Comparison of ENCODE assay signal across 21 cellular contexts in genomic region chr22:50503475-50504145, GRCh38. TPM values are rescaled to one million over a fixed set of nuclear protein-coding genes. Genes with fewer than 3 reads are reported as not detected.
A peak's percentile ranks its signal among the peaks of the same experiment; 100 is the strongest.
DNase-seq lines count a peak whose midpoint lies in the region; ATAC-seq and TF ChIP-seq lines count a peak whose summit lies in the region.
"Had no signal": no experiment of that assay in that cellular context is flagged by ENCODE, and none has a peak within 500 bp of the region (broad histone marks: within the 10 kb centered on the region; RNA-seq: fewer than 3 reads in every experiment).

No MANE protein-coding gene starts in this region.

- peak; percentile 38 for DNase-seq in stimulated activated CD4-positive, alpha-beta T cell treated with anti-CD3 and anti-CD28 coated beads, Interleukin-15, amount 100 ng/mL, for 24 hours
- no peak for DNase-seq in stimulated activated CD4-positive, alpha-beta T cell treated with anti-CD3 and anti-CD28 coated beads, Interleukin-2, amount 100 ng/mL, for 48 hours
- peak; percentile 49 for DNase-seq in ecto neural progenitor cell (ENCODE audit: low spot score)
- DNase-seq in esophagus muscularis mucosa (ENCODE audit: extremely low spot score), result no peak
- DNase-seq in activated CD4-positive, CD25-positive, alpha-beta regulatory T cell (lab: John Stamatoyannopoulos, UW), result no peak
- DNase-seq in activated CD4-positive, alpha-beta memory T cell treated with anti-CD3 and anti-CD28 coated beads, Interleukin-2, amount 10 ng/mL, durations not matched to agents 7 days and 5 days, result no peak
- DNase-seq: activated CD4-positive, alpha-beta T cell treated with anti-CD3 and anti-CD28 coated beads, Interleukin-2, amount 50 U/mL, for 1 hour; activated T-cell treated with anti-CD3 and anti-CD28 coated beads, Interleukin-2, amount 50 U/mL, for 1 hour; CD8-positive, alpha-beta memory T cell; dermis blood vessel endothelial cell; NCI-H1436; NCI-H774 had no signal

- peaks cover 29% of the 10 kb centered on the region for H3K79me2 ChIP-seq in Loucy (ENCODE audit: insufficient read depth, low read length)

- TF ChIP-seq EP300 in esophagus muscularis mucosa (IDR thresholded peaks at IDR 0.05), result no peak

- no peak for ATAC-seq in HG02571 (IDR thresholded peaks at IDR 0.05; ENCODE audit: unreplicated experiment)
- ATAC-seq: activated naive CD4-positive, alpha-beta T cell treated with anti-CD3 and anti-CD28 coated beads, Interleukin-2, amount 50 U/mL, for 72 hours had no signal

- no peaks in the 10 kb centered on the region for H4K20me1 ChIP-seq in Loucy (ENCODE audit: insufficient read depth, low read length, poor library complexity, severe bottlenecking)

- peaks cover 12% of the 10 kb centered on the region for H3K4me1 Mint-ChIP-seq in activated CD4-positive, alpha-beta memory T cell treated with anti-CD3 and anti-CD28 coated beads, Interleukin-2, amount 10 ng/mL, durations not matched to agents 7 days and 5 days

- no peaks in the 10 kb centered on the region for H3K9me2 ChIP-seq in Loucy (replicated peaks; ENCODE audit: low read depth, low read length)

- no peak overlapping the region for H3K4me2 ChIP-seq in Loucy (ENCODE audit: low read depth, low read length, poor library complexity, severe bottlenecking)

- no peak overlapping the region for H3K9ac ChIP-seq in Loucy (ENCODE audit: low read depth, low read length, poor library complexity, severe bottlenecking)

- H3K4me1 ChIP-seq in Loucy (ENCODE audit: insufficient read depth, low read length, poor library complexity, severe bottlenecking) (peaks cover 1% of the 10 kb centered on the region), esophagus muscularis mucosa (peaks cover 16 to 31% (median 23%) of the 10 kb centered on the region in 4 donors)

- H3K36me3 ChIP-seq in Loucy (ENCODE audit: insufficient read depth, low read length) (no peaks in the 10 kb centered on the region), esophagus muscularis mucosa (peaks cover 31 to 43% (median 40%) of the 10 kb centered on the region in 4 donors)
- H3K36me3 ChIP-seq: breast epithelium had no signal

- H3K27me3 Mint-ChIP-seq in activated CD4-positive, alpha-beta memory T cell treated with anti-CD3 and anti-CD28 coated beads, Interleukin-2, amount 10 ng/mL, durations not matched to agents 7 days and 5 days, result no peaks in the 10 kb centered on the region
- H3K27me3 Mint-ChIP-seq: CD8-positive, alpha-beta memory T cell; stimulated activated naive CD8-positive, alpha-beta T cell treated with anti-CD3 and anti-CD28 coated beads, Interleukin-15, Interleukin-2, amounts not matched to agents 100 ng/mL and 50 ng/mL, for 24 hours had no signal

- no peak overlapping the region for H2AFZ ChIP-seq in Loucy (ENCODE audit: low read length)

- H3K9me3 Mint-ChIP-seq in activated CD4-positive, alpha-beta memory T cell treated with anti-CD3 and anti-CD28 coated beads, Interleukin-2, amount 10 ng/mL, durations not matched to agents 7 days and 5 days, result no peaks in the 10 kb centered on the region
- H3K9me3 Mint-ChIP-seq: activated naive CD4-positive, alpha-beta T cell treated with anti-CD3 and anti-CD28 coated beads, Interleukin-2, amount 50 U/mL, for 72 hours; CD8-positive, alpha-beta memory T cell; stimulated activated naive CD8-positive, alpha-beta T cell treated with anti-CD3 and anti-CD28 coated beads, Interleukin-15, Interleukin-2, amounts not matched to agents 100 ng/mL and 50 ng/mL, for 24 hours had no signal

- no peak overlapping the region for H3K27ac ChIP-seq in esophagus muscularis mucosa (replicated peaks in 1 of 4)
- H3K27ac ChIP-seq: breast epithelium had no signal

- no peak overlapping the region for H3K27ac Mint-ChIP-seq in activated CD4-positive, alpha-beta memory T cell treated with anti-CD3 and anti-CD28 coated beads, Interleukin-2, amount 10 ng/mL, durations not matched to agents 7 days and 5 days
- H3K27ac Mint-ChIP-seq: activated naive CD4-positive, alpha-beta T cell treated with anti-CD3 and anti-CD28 coated beads, Interleukin-2, amount 50 U/mL, for 72 hours; CD8-positive, alpha-beta memory T cell; stimulated activated naive CD8-positive, alpha-beta T cell treated with anti-CD3 and anti-CD28 coated beads, Interleukin-15, Interleukin-2, amounts not matched to agents 100 ng/mL and 50 ng/mL, for 24 hours had no signal

- H3F3A ChIP-seq in Loucy (ENCODE audit: low read depth), result no peaks in the 10 kb centered on the region

- intact Hi-C loops in esophagus muscularis mucosa (cut with DNase I), result no loop called here

- H3K4me3 Mint-ChIP-seq in activated CD4-positive, alpha-beta memory T cell treated with anti-CD3 and anti-CD28 coated beads, Interleukin-2, amount 10 ng/mL, durations not matched to agents 7 days and 5 days, result no peak overlapping the region
- H3K4me3 Mint-ChIP-seq: CD8-positive, alpha-beta memory T cell; stimulated activated naive CD8-positive, alpha-beta T cell treated with anti-CD3 and anti-CD28 coated beads, Interleukin-15, Interleukin-2, amounts not matched to agents 100 ng/mL and 50 ng/mL, for 24 hours had no signal

- H3K27me3 ChIP-seq in Loucy (ENCODE audit: insufficient read depth, low read length, poor library complexity, severe bottlenecking) (no peaks in the 10 kb centered on the region), esophagus muscularis mucosa (no peaks in the 10 kb centered on the region)
- H3K27me3 ChIP-seq: breast epithelium had no signal

- peaks cover 15% of the 10 kb centered on the region for H3K36me3 Mint-ChIP-seq in activated CD4-positive, alpha-beta memory T cell treated with anti-CD3 and anti-CD28 coated beads, Interleukin-2, amount 10 ng/mL, durations not matched to agents 7 days and 5 days (ENCODE audit: low read depth)

- no peak for TF ChIP-seq POLR2A in esophagus muscularis mucosa (IDR thresholded peaks at IDR 0.05; ENCODE audit: low read depth)

- no peak overlapping the region for H3K4me3 ChIP-seq in Loucy (ENCODE audit: low read length, poor library complexity, severe bottlenecking)
- H3K4me3 ChIP-seq in esophagus muscularis mucosa, result no peak overlapping the region
- H3K4me3 ChIP-seq: breast epithelium had no signal

- CTCF ChIA-PET in activated CD4-positive, alpha-beta memory T cell treated with anti-CD3 and anti-CD28 coated beads, Interleukin-2, amount 10 ng/mL, durations not matched to agents 7 days and 5 days (lab: Charles Lee), result interaction anchor here (1.3 kb wide), 1 partner anchor 33 kb away, joined by 5 read pairs; no protein-coding TSS in a partner anchor

- peak; percentile 12; the same call in 1 of the 2 replicates for TF ChIP-seq CTCF in Loucy (conservative IDR thresholded peaks at IDR 0.05; ENCODE audit: low read length)
- no peak for TF ChIP-seq CTCF in esophagus muscularis mucosa (IDR thresholded peaks at IDR 0.05)

- POLR2A ChIA-PET in activated CD4-positive, alpha-beta memory T cell treated with anti-CD3 and anti-CD28 coated beads, Interleukin-2, amount 10 ng/mL, durations not matched to agents 7 days and 5 days (lab: Charles Lee), result interaction anchor here (1.2 to 3.2 kb wide), 2 partner anchors 22 to 118 kb away, joined by 4 to 17 read pairs; partner anchors contain the start of gene SCO2

- H3K9me3 ChIP-seq in Loucy (ENCODE audit: insufficient read depth, low read depth, low read length) (no peaks in the 10 kb centered on the region), esophagus muscularis mucosa (no peaks in the 10 kb centered on the region)
- H3K9me3 ChIP-seq: breast epithelium had no signal

- WGBS in esophagus muscularis mucosa, result 97% methylated on average over 6 of the region's 26 CpGs

RNA-seq across cellular contexts. Expression of gene LMF2, which starts 3.9 kb away (rescaled TPM):
- total RNA-seq in esophagus muscularis mucosa, result 10 to 100 TPM; 34.9 to 67.1 (median 46.8) TPM
- total RNA-seq in activated CD4-positive, alpha-beta memory T cell treated with anti-CD3 and anti-CD28 coated beads, Interleukin-2, amount 10 ng/mL, durations not matched to agents 7 days and 5 days, result 100 to 1,000 TPM; 111 to 114 TPM

RNA-seq across cellular contexts. Expression of gene NCAPH2, which starts 4.4 kb away (rescaled TPM):
- total RNA-seq in esophagus muscularis mucosa, result 10 to 100 TPM; 30.3 to 44.6 (median 41.7) TPM
- total RNA-seq in activated CD4-positive, alpha-beta memory T cell treated with anti-CD3 and anti-CD28 coated beads, Interleukin-2, amount 10 ng/mL, durations not matched to agents 7 days and 5 days, result 100 to 1,000 TPM; 105 to 108 TPM

RNA-seq across cellular contexts. Expression of gene MIOX, which starts 17.0 kb away (rescaled TPM):
- total RNA-seq in esophagus muscularis mucosa, result not detected
- under 1 TPM; 0.48 to 0.60 TPM for total RNA-seq in activated CD4-positive, alpha-beta memory T cell treated with anti-CD3 and anti-CD28 coated beads, Interleukin-2, amount 10 ng/mL, durations not matched to agents 7 days and 5 days
- total RNA-seq: breast epithelium, dermis blood vessel endothelial cell, epithelial cell of proximal tubule, glomerular endothelial cell, liver, ureter had no signal

RNA-seq across cellular contexts. Expression of gene SCO2, which starts 21.8 kb away (rescaled TPM):
- total RNA-seq in esophagus muscularis mucosa, result 1 to 10 TPM in 2 of 4 donors, not detected in 2; 3.1 to 5.1 TPM
- total RNA-seq in activated CD4-positive, alpha-beta memory T cell treated with anti-CD3 and anti-CD28 coated beads, Interleukin-2, amount 10 ng/mL, durations not matched to agents 7 days and 5 days, result 1 to 10 TPM; 6.4 to 7.0 TPM
- total RNA-seq: epithelial cell of proximal tubule, ureter had no signal

RNA-seq across cellular contexts. Expression of gene ADM2, which starts 22.3 kb away (rescaled TPM):
- under 1 TPM in 1 of 4 donors, not detected in 3; under 0.01 TPM for total RNA-seq in esophagus muscularis mucosa
- 1 to 10 TPM; 7.6 to 8.8 TPM for total RNA-seq in activated CD4-positive, alpha-beta memory T cell treated with anti-CD3 and anti-CD28 coated beads, Interleukin-2, amount 10 ng/mL, durations not matched to agents 7 days and 5 days

Comparison
In these comparisons a context has a peak if more than half of its experiments do, and no peak if none do; other contexts are left out.
1. DNase-seq: peak in stimulated activated CD4-positive, alpha-beta T cell treated with anti-CD3 and anti-CD28 coated beads, Interleukin-15, amount 100 ng/mL, for 24 hours (single experiment) and ecto neural progenitor cell (single experiment); none in stimulated activated CD4-positive, alpha-beta T cell treated with anti-CD3 and anti-CD28 coated beads, Interleukin-2, amount 100 ng/mL, for 48 hours (0 of 2), esophagus muscularis mucosa (single experiment), activated CD4-positive, CD25-positive, alpha-beta regulatory T cell (0 of 4) and activated CD4-positive, alpha-beta memory T cell treated with anti-CD3 and anti-CD28 coated beads, Interleukin-2, amount 10 ng/mL, durations not matched to agents 7 days and 5 days (single experiment).